ENCODE assay signal across 28 cellular contexts in genomic region chr2:161522796-161523195, GRCh38.
"Had no signal": no experiment of that assay in that cellular context is flagged by ENCODE, and none has a peak within 500 bp of the region (broad histone marks: within the 10 kb centered on the region; RNA-seq: fewer than 3 reads in every experiment).

No MANE protein-coding gene starts in this region.

- H3K27me3 ChIP-seq: colonic mucosa, dorsolateral prefrontal cortex, esophagus muscularis mucosa, esophagus squamous epithelium, foreskin keratinocyte, gastrocnemius medialis, gastroesophageal sphincter, heart left ventricle, heart right ventricle had no signal

- H3K4me1 ChIP-seq: colonic mucosa, esophagus muscularis mucosa, esophagus squamous epithelium, foreskin keratinocyte, gastrocnemius medialis, gastroesophageal sphincter, heart left ventricle, heart right ventricle had no signal

- H3K36me3 ChIP-seq: colonic mucosa, esophagus muscularis mucosa, esophagus squamous epithelium, gastrocnemius medialis, gastroesophageal sphincter, heart left ventricle, heart right ventricle had no signal

- H3K9me3 ChIP-seq: colonic mucosa, gastrocnemius medialis had no signal

- DNase-seq: colonic mucosa; cortex of kidney; dermis blood vessel endothelial cell; dorsolateral prefrontal cortex; effector CD4-positive, alpha-beta T cell; effector CD8-positive, alpha-beta T cell; effector memory CD4-positive, alpha-beta T cell; effector memory CD8-positive, alpha-beta T cell; endodermal cell; erythroblast; esophagus squamous epithelium; foreskin fibroblast; foreskin keratinocyte; foreskin melanocyte; gastrocnemius medialis; glutamatergic neuron; head of caudate nucleus; heart left ventricle; heart right ventricle had no signal

- H3K27ac ChIP-seq: colonic mucosa, coronary artery, dorsolateral prefrontal cortex, epithelial cell of prostate, esophagus muscularis mucosa, esophagus squamous epithelium, foreskin keratinocyte, gastrocnemius medialis, gastroesophageal sphincter, heart left ventricle, heart right ventricle had no signal

- H3K4me3 ChIP-seq: colonic mucosa, coronary artery, dorsolateral prefrontal cortex, esophagus muscularis mucosa, esophagus squamous epithelium, gastrocnemius medialis, gastroesophageal sphincter, heart left ventricle, heart right ventricle had no signal

- ATAC-seq: effector memory CD8-positive, alpha-beta T cell; esophagus mucosa; foreskin keratinocyte; gastrocnemius medialis; gastroesophageal sphincter; heart left ventricle; heart right ventricle had no signal

- FAIRE-seq: colon, endometrium, endothelial cell of umbilical vein, frontal cortex had no signal
